ENCODE assay signal across 1 cellular context in the genomic region with DNA sequence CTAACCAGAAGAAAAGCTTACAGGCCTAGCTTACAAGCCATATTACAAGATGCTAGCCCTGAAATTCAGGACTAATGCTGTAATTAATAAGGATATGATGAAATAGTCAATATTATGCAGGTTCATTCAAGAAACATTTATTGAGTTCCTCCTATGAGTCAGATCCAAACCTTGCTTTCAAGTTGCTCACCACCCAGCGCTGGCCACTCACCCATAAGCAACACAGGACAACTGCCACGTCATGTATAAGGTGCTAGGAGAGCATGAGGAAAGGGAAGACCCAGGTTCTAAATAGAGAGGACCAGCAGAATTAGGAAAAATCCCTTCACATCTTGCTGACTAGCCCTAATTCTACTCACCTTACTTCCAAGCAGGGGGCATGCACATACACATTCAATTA.
TF ChIP-seq lines count a peak whose summit lies in the region.

No MANE protein-coding gene starts in this region.

TF ChIP-seq in A549, 52 proteins besides CTCF, POLR2A, EP300 and RAD21 (continued from another document):
- TF ChIP-seq, protein P1, sequence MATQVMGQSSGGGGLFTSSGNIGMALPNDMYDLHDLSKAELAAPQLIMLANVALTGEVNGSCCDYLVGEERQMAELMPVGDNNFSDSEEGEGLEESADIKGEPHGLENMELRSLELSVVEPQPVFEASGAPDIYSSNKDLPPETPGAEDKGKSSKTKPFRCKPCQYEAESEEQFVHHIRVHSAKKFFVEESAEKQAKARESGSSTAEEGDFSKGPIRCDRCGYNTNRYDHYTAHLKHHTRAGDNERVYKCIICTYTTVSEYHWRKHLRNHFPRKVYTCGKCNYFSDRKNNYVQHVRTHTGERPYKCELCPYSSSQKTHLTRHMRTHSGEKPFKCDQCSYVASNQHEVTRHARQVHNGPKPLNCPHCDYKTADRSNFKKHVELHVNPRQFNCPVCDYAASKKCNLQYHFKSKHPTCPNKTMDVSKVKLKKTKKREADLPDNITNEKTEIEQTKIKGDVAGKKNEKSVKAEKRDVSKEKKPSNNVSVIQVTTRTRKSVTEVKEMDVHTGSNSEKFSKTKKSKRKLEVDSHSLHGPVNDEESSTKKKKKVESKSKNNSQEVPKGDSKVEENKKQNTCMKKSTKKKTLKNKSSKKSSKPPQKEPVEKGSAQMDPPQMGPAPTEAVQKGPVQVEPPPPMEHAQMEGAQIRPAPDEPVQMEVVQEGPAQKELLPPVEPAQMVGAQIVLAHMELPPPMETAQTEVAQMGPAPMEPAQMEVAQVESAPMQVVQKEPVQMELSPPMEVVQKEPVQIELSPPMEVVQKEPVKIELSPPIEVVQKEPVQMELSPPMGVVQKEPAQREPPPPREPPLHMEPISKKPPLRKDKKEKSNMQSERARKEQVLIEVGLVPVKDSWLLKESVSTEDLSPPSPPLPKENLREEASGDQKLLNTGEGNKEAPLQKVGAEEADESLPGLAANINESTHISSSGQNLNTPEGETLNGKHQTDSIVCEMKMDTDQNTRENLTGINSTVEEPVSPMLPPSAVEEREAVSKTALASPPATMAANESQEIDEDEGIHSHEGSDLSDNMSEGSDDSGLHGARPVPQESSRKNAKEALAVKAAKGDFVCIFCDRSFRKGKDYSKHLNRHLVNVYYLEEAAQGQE (IDR thresholded peaks at IDR 0.05): no peak
- TF ChIP-seq JUN (IDR thresholded peaks at IDR 0.05) (peak in 1 of 2 experiments; percentile 18; a peak in 1 of 5 replicates), HOXB13 (CRISPR knock-in tag; IDR thresholded peaks at IDR 0.05; ENCODE audit: low read depth) (no peak), EHF (CRISPR knock-in tag; IDR thresholded peaks at IDR 0.05) (no peak), POLR2AphosphoS2 (conservative IDR thresholded peaks at IDR 0.05; ENCODE audit: low read length) (no peak), SMC3 (IDR thresholded peaks at IDR 0.05) (no peak), FOSB (CRISPR knock-in tag; IDR thresholded peaks at IDR 0.05) (no peak), CHD2 (IDR thresholded peaks at IDR 0.05; ENCODE audit: low read length, partially characterized antibody) (no peak), FOSL2 (IDR thresholded peaks at IDR 0.05) (0 out of 2 replicates have a peak, but pooled peaks have one; percentile 44), FOSL2 (CRISPR knock-in tag; IDR thresholded peaks at IDR 0.05) (peak; percentile 55), NR3C1 (IDR thresholded peaks at IDR 0.05) (no peak), HOXA7 (CRISPR knock-in tag; IDR thresholded peaks at IDR 0.05) (no peak), ATOH8 (CRISPR knock-in tag; IDR thresholded peaks at IDR 0.05; ENCODE audit: low read depth) (no peak), E2F6 (IDR thresholded peaks at IDR 0.05; ENCODE audit: borderline replicate concordance, low read depth) (no peak), SREBF2 (IDR thresholded peaks at IDR 0.05) (no peak), JUNB (IDR thresholded peaks at IDR 0.05) (peak; percentile 32; the same call in 1 of the 2 replicates), TP53 (CRISPR knock-in tag; IDR thresholded peaks at IDR 0.05) (no peak), NPAS2 (CRISPR knock-in tag; IDR thresholded peaks at IDR 0.05; ENCODE audit: borderline replicate concordance) (no peak), MAFK (IDR thresholded peaks at IDR 0.05; ENCODE audit: partially characterized antibody) (peak; percentile 64), ZC3H11A (IDR thresholded peaks at IDR 0.05) (no peak), BHLHE40 (IDR thresholded peaks at IDR 0.05; ENCODE audit: low read depth, low read length) (no peak)
- TF ChIP-seq, protein P2, sequence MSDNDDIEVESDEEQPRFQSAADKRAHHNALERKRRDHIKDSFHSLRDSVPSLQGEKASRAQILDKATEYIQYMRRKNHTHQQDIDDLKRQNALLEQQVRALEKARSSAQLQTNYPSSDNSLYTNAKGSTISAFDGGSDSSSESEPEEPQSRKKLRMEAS (IDR thresholded peaks at IDR 0.05): no peak
